1 cellular context compared by ENCODE assay signal in genomic region chr19:955803-956746, GRCh38.
TF ChIP-seq lines count a peak whose summit lies in the region.

No MANE protein-coding gene starts in this region.

TF ChIP-seq in SK-N-SH treated with all-trans-retinoic acid at 6 μM for 48 hours, 23 proteins besides CTCF, POLR2A, EP300 and RAD21 (continued from another document):
- no peak for TF ChIP-seq POU6F1 (CRISPR knock-in tag; IDR thresholded peaks at IDR 0.05; ENCODE audit: borderline replicate concordance, low read depth)
- no peak for TF ChIP-seq ZNF70 (CRISPR knock-in tag; IDR thresholded peaks at IDR 0.05)
- TF ChIP-seq OSR1 (CRISPR knock-in tag; IDR thresholded peaks at IDR 0.05) = no peak
- TF ChIP-seq CSDC2 (CRISPR knock-in tag; IDR thresholded peaks at IDR 0.05) = no peak
- no peak for TF ChIP-seq GLIS3 (CRISPR knock-in tag; IDR thresholded peaks at IDR 0.05)
- TF ChIP-seq RARB (CRISPR knock-in tag; IDR thresholded peaks at IDR 0.05) = no peak
- no peak for TF ChIP-seq PPARA (CRISPR knock-in tag; IDR thresholded peaks at IDR 0.05; ENCODE audit: borderline replicate concordance)
- TF ChIP-seq ISL1 (CRISPR knock-in tag; IDR thresholded peaks at IDR 0.05) = no peak
- no peak for TF ChIP-seq BACH2 (CRISPR knock-in tag; IDR thresholded peaks at IDR 0.05; ENCODE audit: borderline replicate concordance)
- no peak for TF ChIP-seq TSHZ2 (CRISPR knock-in tag; IDR thresholded peaks at IDR 0.05)
- no peak for TF ChIP-seq ZFP3 (CRISPR knock-in tag; IDR thresholded peaks at IDR 0.05)
- TF ChIP-seq SNAI2 (CRISPR knock-in tag; IDR thresholded peaks at IDR 0.05) = no peak
- TF ChIP-seq TCF4 (CRISPR knock-in tag; IDR thresholded peaks at IDR 0.05; ENCODE audit: borderline replicate concordance) = no peak
- TF ChIP-seq ZNF565 (CRISPR knock-in tag; conservative IDR thresholded peaks at IDR 0.05; ENCODE audit: low read depth) = no peak
- TF ChIP-seq ARNTL (CRISPR knock-in tag; IDR thresholded peaks at IDR 0.05; ENCODE audit: borderline replicate concordance, low read depth) = no peak
